ENCODE assay signal across 15 cellular contexts in genomic region chr20:18669241-18670019, GRCh38.
A peak's percentile ranks its signal among the peaks of the same experiment; 100 is the strongest.
DNase-seq lines count a peak whose midpoint lies in the region; ATAC-seq and TF ChIP-seq lines count a peak whose summit lies in the region.
"Had no signal": no experiment of that assay in that cellular context is flagged by ENCODE, and none has a peak within 500 bp of the region (broad histone marks: within the 10 kb centered on the region; RNA-seq: fewer than 3 reads in every experiment).

No MANE protein-coding gene starts in this region.

- H3K36me3 Mint-ChIP-seq in activated CD4-positive, alpha-beta T cell treated with anti-CD3 and anti-CD28 coated beads for 36 hours (ENCODE audit: low read depth) = no peaks in the 10 kb centered on the region

- H3K79me2 ChIP-seq in hepatocyte (no peaks in the 10 kb centered on the region), mammary epithelial cell (ENCODE audit: insufficient read depth, low read length) (no peaks in the 10 kb centered on the region)

- no peaks in the 10 kb centered on the region for H4K20me1 ChIP-seq in hepatocyte (ENCODE audit: insufficient read depth, poor library complexity, severe bottlenecking)
- H4K20me1 ChIP-seq in mammary epithelial cell (ENCODE audit: insufficient read depth, low read length) = no peaks in the 10 kb centered on the region
- H4K20me1 ChIP-seq: BLaER1 treated with 17β-estradiol and CSF1 and Interleukin-3, amounts not matched to agents 10 nM and 100 nM had no signal

- H3K27ac ChIP-seq in cardiac muscle cell (peak overlapping the region; percentile 83), hepatocyte (no peak overlapping the region), muscle layer of colon (ENCODE audit: low read depth, low read length) (peak overlapping the region; percentile 41), uterus (peak overlapping the region; percentile 77 to 82), mammary epithelial cell (ENCODE audit: insufficient read depth, low read depth, low read length) (no peak overlapping the region)
- H3K27ac ChIP-seq: 22Rv1; BLaER1 treated with 17β-estradiol and CSF1 and Interleukin-3, amounts not matched to agents 10 nM and 100 nM had no signal

- whole genome bisulfite sequencing in hepatocyte (ENCODE audit: low lambda C conversion rate, missing lambda C conversion rate) = 62% methylated on average over 15 of the region's 15 CpGs
- 90% methylated on average over 15 of the region's 15 CpGs for WGBS in mammary epithelial cell (ENCODE audit: low coverage, missing lambda C conversion rate)

- in situ Hi-C loops in mammary epithelial cell (cut with MboI; ENCODE audit: low sequenced_read_pairs in 2 of 2) = no loop called here

- no peaks in the 10 kb centered on the region for H3K9me3 ChIP-seq in cardiac muscle cell (ENCODE audit: low read depth)
- no peaks in the 10 kb centered on the region for H3K9me3 ChIP-seq in hepatocyte (ENCODE audit: low read depth)
- no peaks in the 10 kb centered on the region for H3K9me3 ChIP-seq in muscle layer of colon (ENCODE audit: low read length)
- no peaks in the 10 kb centered on the region for H3K9me3 ChIP-seq in uterus
- H3K9me3 ChIP-seq in mammary epithelial cell (replicated peaks; ENCODE audit: insufficient read depth, low read length) = no peaks in the 10 kb centered on the region
- H3K9me3 ChIP-seq: BLaER1 treated with 17β-estradiol and CSF1 and Interleukin-3, amounts not matched to agents 10 nM and 100 nM had no signal

- no peaks in the 10 kb centered on the region for H3K36me3 ChIP-seq in cardiac muscle cell
- H3K36me3 ChIP-seq in hepatocyte (replicated peaks; ENCODE audit: insufficient read depth, low read depth) = no peaks in the 10 kb centered on the region
- H3K36me3 ChIP-seq in muscle layer of colon (ENCODE audit: insufficient read depth, low read length) = no peaks in the 10 kb centered on the region
- H3K36me3 ChIP-seq in uterus = no peaks in the 10 kb centered on the region
- H3K36me3 ChIP-seq in mammary epithelial cell (ENCODE audit: insufficient read depth, low read length) = no peaks in the 10 kb centered on the region
- H3K36me3 ChIP-seq: BLaER1 treated with 17β-estradiol and CSF1 and Interleukin-3, amounts not matched to agents 10 nM and 100 nM had no signal

- H3K27ac Mint-ChIP-seq in activated CD4-positive, alpha-beta T cell treated with anti-CD3 and anti-CD28 coated beads for 36 hours = no peak overlapping the region

- H2AFZ ChIP-seq in hepatocyte (no peak overlapping the region), mammary epithelial cell (ENCODE audit: low read depth, low read length) (no peak overlapping the region)

- no peak overlapping the region for H3K4me3 ChIP-seq in cardiac muscle cell
- no peak overlapping the region for H3K4me3 ChIP-seq in hepatocyte
- no peak overlapping the region for H3K4me3 ChIP-seq in muscle layer of colon (ENCODE audit: low read depth in 1 of 2, low read length in 2 of 2)
- H3K4me3 ChIP-seq in uterus = no peak overlapping the region
- no peak overlapping the region for H3K4me3 ChIP-seq in mammary epithelial cell (replicated peaks in 1 of 3; ENCODE audit: insufficient read depth in 1 of 3, low read depth in 2 of 3, low read length in 3 of 3)
- H3K4me3 ChIP-seq: BLaER1 treated with 17β-estradiol and CSF1 and Interleukin-3, amounts not matched to agents 10 nM and 100 nM had no signal

- no peaks in the 10 kb centered on the region for H3K9me2 ChIP-seq in hepatocyte (replicated peaks; ENCODE audit: insufficient read depth)

- H3K4me1 ChIP-seq in cardiac muscle cell (ENCODE audit: low read depth) = peaks cover 22% of the 10 kb centered on the region
- no peaks in the 10 kb centered on the region for H3K4me1 ChIP-seq in hepatocyte (ENCODE audit: insufficient read depth)
- H3K4me1 ChIP-seq in muscle layer of colon (ENCODE audit: insufficient read depth, low read length) = peaks cover 43% of the 10 kb centered on the region
- H3K4me1 ChIP-seq in uterus = peaks cover 0 to 10% of the 10 kb centered on the region in 2 donors
- H3K4me1 ChIP-seq in mammary epithelial cell (ENCODE audit: insufficient read depth, low read length) = no peaks in the 10 kb centered on the region
- H3K4me1 ChIP-seq: BLaER1 treated with 17β-estradiol and CSF1 and Interleukin-3, amounts not matched to agents 10 nM and 100 nM had no signal

- no peaks in the 10 kb centered on the region for H3K27me3 Mint-ChIP-seq in activated CD4-positive, alpha-beta T cell treated with anti-CD3 and anti-CD28 coated beads for 36 hours

- no TSS peak for BruUV-seq in mammary epithelial cell (replicated peaks; lab: Mats Ljungman, UMichigan)

- DNase-seq in cardiac muscle cell (ENCODE audit: low read depth in 1 of 2, low spot score in 1 of 2) = peak; percentile 37 to 70
- no peak for DNase-seq in cardiac septum (ENCODE audit: low spot score)
- peak; percentile 23 for DNase-seq in hepatocyte (ENCODE audit: low spot score)
- DNase-seq in uterus = no peak
- no peak for DNase-seq in activated CD4-positive, alpha-beta T cell treated with anti-CD3 and anti-CD28 coated beads for 36 hours
- no peak for DNase-seq in mammary epithelial cell
- DNase-seq: Kasumi-1, NCI-H187 treated with DMSO at 0.1 percent for 48 hours, NCI-H2171, NCI-H510A had no signal

- no peak overlapping the region for H3K4me2 ChIP-seq in hepatocyte
- no peak overlapping the region for H3K4me2 ChIP-seq in mammary epithelial cell (ENCODE audit: insufficient read depth, low read depth, low read length)
- H3K4me2 ChIP-seq: BLaER1 treated with 17β-estradiol and CSF1 and Interleukin-3, amounts not matched to agents 10 nM and 100 nM had no signal

- ATAC-seq in activated CD4-positive, alpha-beta T cell treated with anti-CD3 and anti-CD28 coated beads for 36 hours = no peak
- no peak for ATAC-seq in GM18858 (IDR thresholded peaks at IDR 0.05; ENCODE audit: unreplicated experiment)
- ATAC-seq: HCT116 had no signal

- CTCF ChIA-PET in activated CD4-positive, alpha-beta T cell treated with anti-CD3 and anti-CD28 coated beads for 36 hours (lab: Charles Lee) = interaction anchor here (0.6 to 1.3 kb wide), 2 partner anchors 36 to 241 kb away, joined by 3 read pairs; no protein-coding TSS in a partner anchor
- CTCF ChIA-PET in mammary epithelial cell (lab: Charles Lee; ENCODE audit: low non-redundant PET) = no interaction called here

- dilution Hi-C loops in mammary epithelial cell (cut with HindIII; ENCODE audit: low sequenced_read_pairs) = no loop called here

- no peaks in the 10 kb centered on the region for H3K4me1 Mint-ChIP-seq in activated CD4-positive, alpha-beta T cell treated with anti-CD3 and anti-CD28 coated beads for 36 hours

- TF ChIP-seq POLR2A in uterus (IDR thresholded peaks at IDR 0.05) = no peak

- TF ChIP-seq CTCF in cardiac muscle cell (IDR thresholded peaks at IDR 0.05; ENCODE audit: low read depth, low read length) (no peak), hepatocyte (IDR thresholded peaks at IDR 0.05; ENCODE audit: poor library complexity) (no peak), uterus (IDR thresholded peaks at IDR 0.05) (no peak), mammary epithelial cell (conservative IDR thresholded peaks at IDR 0.05 in 1 of 2, IDR thresholded peaks at IDR 0.05 in 1 of 2; ENCODE audit: extremely low read depth in 1 of 2, insufficient read depth in 1 of 2, low read depth in 1 of 2, low read length in 2 of 2) (no peak)

- no peak overlapping the region for H3K4me3 Mint-ChIP-seq in activated CD4-positive, alpha-beta T cell treated with anti-CD3 and anti-CD28 coated beads for 36 hours

- H3K9me3 Mint-ChIP-seq in activated CD4-positive, alpha-beta T cell treated with anti-CD3 and anti-CD28 coated beads for 36 hours (ENCODE audit: low read depth) = no peaks in the 10 kb centered on the region

- no peaks in the 10 kb centered on the region for H3K27me3 ChIP-seq in cardiac muscle cell
- no peaks in the 10 kb centered on the region for H3K27me3 ChIP-seq in hepatocyte
- H3K27me3 ChIP-seq in muscle layer of colon (ENCODE audit: control insufficient read depth in 1 of 2, insufficient read depth in 2 of 2, low read length in 2 of 2) = no peaks in the 10 kb centered on the region
- H3K27me3 ChIP-seq in uterus = no peaks in the 10 kb centered on the region
- no peaks in the 10 kb centered on the region for H3K27me3 ChIP-seq in mammary epithelial cell (ENCODE audit: insufficient read depth, low read length)
- H3K27me3 ChIP-seq: BLaER1 treated with 17β-estradiol and CSF1 and Interleukin-3, amounts not matched to agents 10 nM and 100 nM had no signal

- intact Hi-C loops in cardiac septum (cut with DNase I) (no loop called here), uterus (cut with DNase I; ENCODE audit: low total_unique reads) (no loop called here), mammary epithelial cell (cut with micrococcal nuclease) (no loop called here)
- intact Hi-C loops in activated CD4-positive, alpha-beta T cell treated with anti-CD3 and anti-CD28 coated beads for 36 hours (cut with DNase I, micrococcal nuclease) = no loop called here

- H3K9ac ChIP-seq in muscle layer of colon (ENCODE audit: low read length) = no peak overlapping the region
- H3K9ac ChIP-seq in mammary epithelial cell (ENCODE audit: insufficient read depth, low read length) = no peak overlapping the region
- H3K9ac ChIP-seq: BLaER1 treated with 17β-estradiol and CSF1 and Interleukin-3, amounts not matched to agents 10 nM and 100 nM had no signal

- POLR2A ChIA-PET in activated CD4-positive, alpha-beta T cell treated with anti-CD3 and anti-CD28 coated beads for 36 hours (lab: Charles Lee) = no interaction called here

Comparison
In these comparisons a context has a peak if more than half of its experiments do, and no peak if none do; other contexts are left out.
1. DNase-seq: peak in cardiac muscle cell (2 of 2) and hepatocyte (single experiment); none in cardiac septum (single experiment), uterus (0 of 2), activated CD4-positive, alpha-beta T cell treated with anti-CD3 and anti-CD28 coated beads for 36 hours (single experiment) and mammary epithelial cell (single experiment).
2. H3K27ac ChIP-seq: peak in cardiac muscle cell (single experiment), muscle layer of colon (single experiment) and uterus (2 of 2); none in hepatocyte (single experiment) and mammary epithelial cell (single experiment).